1 cellular context compared by ENCODE assay signal in genomic region chr10:73674546-73674945, GRCh38. TPM values are rescaled to one million over a fixed set of nuclear protein-coding genes. Genes with fewer than 3 reads are reported as not detected.
"Had no signal": no experiment of that assay in that cellular context is flagged by ENCODE, and none has a peak within 500 bp of the region (broad histone marks: within the 10 kb centered on the region; RNA-seq: fewer than 3 reads in every experiment).

No MANE protein-coding gene starts in this region.

RNA-seq across cellular contexts. Expression of gene SYNPO2L, which starts 18.7 kb away (rescaled TPM):
- total RNA-seq: G401 had no signal
